ENCODE assay signal across 2 cellular contexts in the genomic region with DNA sequence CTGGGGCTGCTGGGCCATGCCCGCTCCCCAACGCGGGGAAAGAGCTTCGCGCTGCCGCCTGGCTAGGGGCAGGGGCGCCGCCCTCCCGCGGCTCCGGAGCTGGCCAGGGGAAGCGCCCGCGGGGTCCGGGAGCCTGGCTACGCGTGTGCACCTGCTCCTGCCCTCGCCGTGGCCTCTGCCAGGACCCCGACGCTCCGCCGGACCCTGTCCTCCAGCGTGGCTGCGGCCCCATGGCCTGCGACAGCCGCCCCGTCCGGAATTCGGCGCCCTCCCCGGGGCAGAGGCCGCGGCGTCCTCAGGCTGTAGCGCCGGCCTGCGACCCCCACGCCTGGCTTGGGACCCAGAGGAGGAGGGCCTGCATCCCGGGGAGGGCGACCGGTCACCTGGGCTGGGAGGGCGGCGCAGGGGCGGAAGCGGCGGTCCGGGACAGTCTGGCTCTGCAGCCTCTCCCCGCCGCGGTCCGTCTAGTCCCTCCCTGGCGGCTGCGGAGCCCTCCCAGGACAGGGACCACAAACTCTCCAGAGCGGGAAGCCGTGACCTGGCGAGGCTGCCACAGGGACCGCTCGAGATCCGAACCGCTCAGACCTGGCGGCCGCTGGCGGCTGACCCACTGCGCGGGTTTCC.
TF ChIP-seq lines count a peak whose summit lies in the region.

No MANE protein-coding gene starts in this region.

TF ChIP-seq in SK-N-SH treated with all-trans-retinoic acid at 6 μM for 48 hours, 23 proteins besides CTCF, POLR2A, EP300 and RAD21 (continued from another document):
- TF ChIP-seq, protein P1, sequence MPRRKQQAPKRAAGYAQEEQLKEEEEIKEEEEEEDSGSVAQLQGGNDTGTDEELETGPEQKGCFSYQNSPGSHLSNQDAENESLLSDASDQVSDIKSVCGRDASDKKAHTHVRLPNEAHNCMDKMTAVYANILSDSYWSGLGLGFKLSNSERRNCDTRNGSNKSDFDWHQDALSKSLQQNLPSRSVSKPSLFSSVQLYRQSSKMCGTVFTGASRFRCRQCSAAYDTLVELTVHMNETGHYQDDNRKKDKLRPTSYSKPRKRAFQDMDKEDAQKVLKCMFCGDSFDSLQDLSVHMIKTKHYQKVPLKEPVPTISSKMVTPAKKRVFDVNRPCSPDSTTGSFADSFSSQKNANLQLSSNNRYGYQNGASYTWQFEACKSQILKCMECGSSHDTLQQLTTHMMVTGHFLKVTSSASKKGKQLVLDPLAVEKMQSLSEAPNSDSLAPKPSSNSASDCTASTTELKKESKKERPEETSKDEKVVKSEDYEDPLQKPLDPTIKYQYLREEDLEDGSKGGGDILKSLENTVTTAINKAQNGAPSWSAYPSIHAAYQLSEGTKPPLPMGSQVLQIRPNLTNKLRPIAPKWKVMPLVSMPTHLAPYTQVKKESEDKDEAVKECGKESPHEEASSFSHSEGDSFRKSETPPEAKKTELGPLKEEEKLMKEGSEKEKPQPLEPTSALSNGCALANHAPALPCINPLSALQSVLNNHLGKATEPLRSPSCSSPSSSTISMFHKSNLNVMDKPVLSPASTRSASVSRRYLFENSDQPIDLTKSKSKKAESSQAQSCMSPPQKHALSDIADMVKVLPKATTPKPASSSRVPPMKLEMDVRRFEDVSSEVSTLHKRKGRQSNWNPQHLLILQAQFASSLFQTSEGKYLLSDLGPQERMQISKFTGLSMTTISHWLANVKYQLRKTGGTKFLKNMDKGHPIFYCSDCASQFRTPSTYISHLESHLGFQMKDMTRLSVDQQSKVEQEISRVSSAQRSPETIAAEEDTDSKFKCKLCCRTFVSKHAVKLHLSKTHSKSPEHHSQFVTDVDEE (CRISPR knock-in tag; IDR thresholded peaks at IDR 0.05), result no peak
- TF ChIP-seq TCF4 (CRISPR knock-in tag; IDR thresholded peaks at IDR 0.05; ENCODE audit: borderline replicate concordance) (no peak), ISL1 (CRISPR knock-in tag; IDR thresholded peaks at IDR 0.05) (no peak), RARB (CRISPR knock-in tag; IDR thresholded peaks at IDR 0.05) (no peak), ZNF8 (CRISPR knock-in tag; IDR thresholded peaks at IDR 0.05) (no peak), GLIS3 (CRISPR knock-in tag; IDR thresholded peaks at IDR 0.05) (no peak)
- TF ChIP-seq, protein P2, sequence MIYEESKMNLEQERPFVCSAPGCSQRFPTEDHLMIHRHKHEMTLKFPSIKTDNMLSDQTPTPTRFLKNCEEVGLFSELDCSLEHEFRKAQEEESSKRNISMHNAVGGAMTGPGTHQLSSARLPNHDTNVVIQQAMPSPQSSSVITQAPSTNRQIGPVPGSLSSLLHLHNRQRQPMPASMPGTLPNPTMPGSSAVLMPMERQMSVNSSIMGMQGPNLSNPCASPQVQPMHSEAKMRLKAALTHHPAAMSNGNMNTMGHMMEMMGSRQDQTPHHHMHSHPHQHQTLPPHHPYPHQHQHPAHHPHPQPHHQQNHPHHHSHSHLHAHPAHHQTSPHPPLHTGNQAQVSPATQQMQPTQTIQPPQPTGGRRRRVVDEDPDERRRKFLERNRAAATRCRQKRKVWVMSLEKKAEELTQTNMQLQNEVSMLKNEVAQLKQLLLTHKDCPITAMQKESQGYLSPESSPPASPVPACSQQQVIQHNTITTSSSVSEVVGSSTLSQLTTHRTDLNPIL (CRISPR knock-in tag; IDR thresholded peaks at IDR 0.05; ENCODE audit: low read depth), result no peak
- TF ChIP-seq, protein P3, sequence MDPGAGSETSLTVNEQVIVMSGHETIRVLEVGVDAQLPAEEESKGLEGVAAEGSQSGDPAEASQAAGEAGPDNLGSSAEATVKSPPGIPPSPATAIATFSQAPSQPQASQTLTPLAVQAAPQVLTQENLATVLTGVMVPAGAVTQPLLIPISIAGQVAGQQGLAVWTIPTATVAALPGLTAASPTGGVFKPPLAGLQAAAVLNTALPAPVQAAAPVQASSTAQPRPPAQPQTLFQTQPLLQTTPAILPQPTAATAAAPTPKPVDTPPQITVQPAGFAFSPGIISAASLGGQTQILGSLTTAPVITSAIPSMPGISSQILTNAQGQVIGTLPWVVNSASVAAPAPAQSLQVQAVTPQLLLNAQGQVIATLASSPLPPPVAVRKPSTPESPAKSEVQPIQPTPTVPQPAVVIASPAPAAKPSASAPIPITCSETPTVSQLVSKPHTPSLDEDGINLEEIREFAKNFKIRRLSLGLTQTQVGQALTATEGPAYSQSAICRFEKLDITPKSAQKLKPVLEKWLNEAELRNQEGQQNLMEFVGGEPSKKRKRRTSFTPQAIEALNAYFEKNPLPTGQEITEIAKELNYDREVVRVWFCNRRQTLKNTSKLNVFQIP (CRISPR knock-in tag; IDR thresholded peaks at IDR 0.05; ENCODE audit: borderline replicate concordance, low read depth), result no peak

TF ChIP-seq in SK-N-SH, 30 proteins besides CTCF, POLR2A, EP300 and RAD21 (continued from another document):
- TF ChIP-seq, protein P4, sequence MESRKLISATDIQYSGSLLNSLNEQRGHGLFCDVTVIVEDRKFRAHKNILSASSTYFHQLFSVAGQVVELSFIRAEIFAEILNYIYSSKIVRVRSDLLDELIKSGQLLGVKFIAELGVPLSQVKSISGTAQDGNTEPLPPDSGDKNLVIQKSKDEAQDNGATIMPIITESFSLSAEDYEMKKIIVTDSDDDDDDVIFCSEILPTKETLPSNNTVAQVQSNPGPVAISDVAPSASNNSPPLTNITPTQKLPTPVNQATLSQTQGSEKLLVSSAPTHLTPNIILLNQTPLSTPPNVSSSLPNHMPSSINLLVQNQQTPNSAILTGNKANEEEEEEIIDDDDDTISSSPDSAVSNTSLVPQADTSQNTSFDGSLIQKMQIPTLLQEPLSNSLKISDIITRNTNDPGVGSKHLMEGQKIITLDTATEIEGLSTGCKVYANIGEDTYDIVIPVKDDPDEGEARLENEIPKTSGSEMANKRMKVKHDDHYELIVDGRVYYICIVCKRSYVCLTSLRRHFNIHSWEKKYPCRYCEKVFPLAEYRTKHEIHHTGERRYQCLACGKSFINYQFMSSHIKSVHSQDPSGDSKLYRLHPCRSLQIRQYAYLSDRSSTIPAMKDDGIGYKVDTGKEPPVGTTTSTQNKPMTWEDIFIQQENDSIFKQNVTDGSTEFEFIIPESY (IDR thresholded peaks at IDR 0.05; ENCODE audit: borderline replicate concordance, low read depth), result no peak
- TF ChIP-seq FOSL2 (IDR thresholded peaks at IDR 0.05; ENCODE audit: borderline replicate concordance, low read depth), result no peak
- no peak for TF ChIP-seq MXI1 (IDR thresholded peaks at IDR 0.05; ENCODE audit: low read depth, low read length)
- TF ChIP-seq CHD2 (IDR thresholded peaks at IDR 0.05; ENCODE audit: low read length, partially characterized antibody), result no peak
